16 cellular contexts compared by ENCODE assay signal in genomic region chr2:29802976-29803375, GRCh38.
"Had no signal": no experiment of that assay in that cellular context is flagged by ENCODE, and none has a peak within 500 bp of the region (broad histone marks: within the 10 kb centered on the region; RNA-seq: fewer than 3 reads in every experiment).

No MANE protein-coding gene starts in this region.

- H3K4me3 ChIP-seq: breast epithelium, lower lobe of right lung, spleen, suprapubic skin had no signal

- H3K9me3 ChIP-seq: breast epithelium, lower lobe of right lung, spleen, suprapubic skin had no signal

- ATAC-seq: activated T-helper 17 cell treated with anti-CD3 and anti-CD28 coated beads, Interleukin-2, amount 50 U/mL, for 72 hours; lower lobe of right lung; right cardiac atrium; stimulated activated memory B cell treated with anti-CD40 and anti-IgM and Interleukin-4, amounts not matched to agents 10 μg/mL and 1 μg/mL and 100 μg/mL, for 72 hours; WTC11 had no signal

- H3K27me3 ChIP-seq: breast epithelium had no signal

- DNase-seq: activated CD4-positive, alpha-beta T cell treated with anti-CD3 and anti-CD28 coated beads, Interleukin-2, amount 10 ng/mL, durations not matched to agents 24 days and 14 days; activated CD8-positive, alpha-beta memory T cell treated with anti-CD3 and anti-CD28 coated beads for 24 hours; activated naive CD4-positive, alpha-beta T cell treated with anti-CD3 and anti-CD28 coated beads, Interleukin-2, amount 10 ng/mL, durations not matched to agents 7 days and 5 days; hippocampal formation; left cardiac atrium; lower lobe of right lung; naive B cell; posterior cingulate gyrus; right cardiac atrium; spleen; stimulated activated CD4-positive, alpha-beta T cell treated with anti-CD3 and anti-CD28 coated beads, Interleukin-1b, Interleukin-23, amount 100 ng/mL, for 48 hours had no signal

- H3K27ac ChIP-seq: lower lobe of right lung, spleen, suprapubic skin had no signal

- H3K4me1 ChIP-seq: breast epithelium, lower lobe of right lung, spleen, suprapubic skin had no signal

- H3K36me3 ChIP-seq: breast epithelium, lower lobe of right lung, spleen, suprapubic skin had no signal
